Comparison of ENCODE assay signal across 11 cellular contexts in the genomic region with DNA sequence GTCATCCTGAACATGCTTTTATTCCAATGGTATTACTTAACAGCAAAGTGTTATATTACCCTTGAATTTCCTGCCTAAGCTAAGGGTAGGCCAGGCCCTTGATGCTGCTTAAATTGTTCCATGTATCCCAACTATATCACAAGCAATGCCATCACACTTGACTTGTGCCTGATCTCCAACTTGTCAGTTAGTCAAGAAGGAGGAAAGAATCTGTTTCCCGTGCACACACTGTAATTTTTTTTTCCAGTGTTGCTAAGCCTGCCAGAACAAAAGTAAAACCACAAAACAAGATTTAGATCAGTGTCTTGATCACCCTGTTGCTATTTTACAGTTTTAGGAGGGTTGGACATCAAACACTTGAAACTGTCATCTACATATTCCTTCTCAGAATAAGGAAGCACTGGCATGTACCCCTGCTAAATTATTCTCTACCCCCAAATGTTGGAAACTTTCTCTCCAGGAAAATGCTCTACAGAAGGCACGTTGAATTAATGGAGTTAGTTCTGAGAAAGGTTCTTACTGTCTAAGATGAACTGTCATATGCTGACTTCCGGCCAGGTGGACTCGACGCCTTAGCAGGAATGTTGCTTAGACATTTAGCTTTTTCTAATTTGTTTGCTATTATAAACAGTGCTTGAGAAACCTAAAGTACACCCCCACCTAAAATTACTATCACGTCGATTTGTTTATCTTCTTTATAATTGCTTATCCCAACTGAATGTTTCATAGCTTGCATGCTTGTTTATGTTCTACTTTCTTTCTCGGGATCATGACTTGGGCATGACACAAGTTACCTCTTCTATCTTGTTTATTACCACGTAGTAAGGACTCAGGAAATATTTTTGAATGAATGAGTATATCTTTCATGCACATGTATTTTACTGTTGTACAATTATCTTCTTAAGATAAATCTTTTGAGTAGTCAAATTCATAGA.
DNase-seq lines count a peak whose midpoint lies in the region; TF ChIP-seq lines count a peak whose summit lies in the region.
"Had no signal": no experiment of that assay in that cellular context is flagged by ENCODE, and none has a peak within 500 bp of the region (broad histone marks: within the 10 kb centered on the region; RNA-seq: fewer than 3 reads in every experiment).

No MANE protein-coding gene starts in this region.

- TF ChIP-seq CTCF in osteoblast (IDR thresholded peaks at IDR 0.05; ENCODE audit: extremely low read depth, low read depth, low read length) = no peak

- no peak overlapping the region for H3K4me2 ChIP-seq in osteoblast (ENCODE audit: insufficient read depth, low read length)

- no peaks in the 10 kb centered on the region for H3K79me2 ChIP-seq in osteoblast (ENCODE audit: insufficient read depth, low read length)

- no peak overlapping the region for H3K27ac ChIP-seq in osteoblast (ENCODE audit: low read depth, low read length)
- H3K27ac ChIP-seq: RWPE1 had no signal

- no peaks in the 10 kb centered on the region for H3K9me3 ChIP-seq in osteoblast (ENCODE audit: low read depth, low read length)

- H4K20me1 ChIP-seq in osteoblast (ENCODE audit: insufficient read depth, low read length) = no peaks in the 10 kb centered on the region

- H3K4me3 ChIP-seq in osteoblast (ENCODE audit: insufficient read depth, low read length) (no peak overlapping the region), H7 (ENCODE audit: insufficient read depth, low read depth, low read length) (no peak overlapping the region)

- DNase-seq in EL = peak; percentile 25
- peak; percentile 84 to 87 for DNase-seq in Kasumi-1 (lab: John Stamatoyannopoulos, UW)
- peak; percentile 42 for DNase-seq in astrocyte of the hippocampus (ENCODE audit: low read depth, low spot score)
- DNase-seq in osteoblast (ENCODE audit: insufficient read length, low spot score, missing footprints) = no peak
- DNase-seq in COLO829 (ENCODE audit: low spot score) = no peak
- DNase-seq in H7 = no peak
- no peak for DNase-seq in mucosa of gallbladder (ENCODE audit: low spot score)
- DNase-seq in T1000 (lab: John Stamatoyannopoulos, UW) = no peak
- DNase-seq: activated CD4-positive, alpha-beta T cell treated with anti-CD3 and anti-CD28 coated beads for 48 hours; naive B cell had no signal

- H3K4me1 ChIP-seq in osteoblast (ENCODE audit: insufficient read depth, low read length) = peaks cover 32% of the 10 kb centered on the region

- H3K27me3 ChIP-seq in osteoblast (ENCODE audit: insufficient read depth, low read length) (no peaks in the 10 kb centered on the region), H7 (ENCODE audit: control insufficient read depth, insufficient read depth, low read length) (peaks cover 2% of the 10 kb centered on the region; the same call in 1 of the 2 replicates)

- H2AFZ ChIP-seq in osteoblast (ENCODE audit: low read length) = peak overlapping the region; percentile 25

- no peaks in the 10 kb centered on the region for H3K36me3 ChIP-seq in osteoblast (ENCODE audit: insufficient read depth, low read length)
- H3K36me3 ChIP-seq in H7 (replicated peaks; ENCODE audit: control insufficient read depth, insufficient read depth, low read length) = no peaks in the 10 kb centered on the region

Comparison
In these comparisons a context has a peak if more than half of its experiments do, and no peak if none do; other contexts are left out.
1. DNase-seq: peak in EL (single experiment), Kasumi-1 (2 of 2) and astrocyte of the hippocampus (single experiment); none in osteoblast (single experiment), COLO829 (single experiment), H7 (single experiment), mucosa of gallbladder (single experiment) and T1000 (single experiment).